In genomic region chr10:116287906-116288501, GRCh38 we compare ENCODE assay signal across 8 cellular contexts. TPM values are rescaled to one million over a fixed set of nuclear protein-coding genes. Genes with fewer than 3 reads are reported as not detected.
DNase-seq lines count a peak whose midpoint lies in the region; ATAC-seq, FAIRE-seq and TF ChIP-seq lines count a peak whose summit lies in the region.

No MANE protein-coding gene starts in this region.

- intact Hi-C loops in mammary epithelial cell (cut with micrococcal nuclease) (loop anchor here (1.0 to 5.0 kb wide), 5 partner anchors 99 to 931 kb away; no protein-coding TSS in a partner anchor), HepG2 (cut with micrococcal nuclease; ENCODE audit: unreplicated experiment) (loop anchor here (1.0 to 5.0 kb wide), 5 partner anchors 206 to 933 kb away; no protein-coding TSS in a partner anchor)

- TF ChIP-seq POLR2A in HepG2 (IDR thresholded peaks at IDR 0.05; ENCODE audit: insufficient read depth in 1 of 2, low read depth in 2 of 2, low read length in 2 of 2), result no peak

- H3K4me3 ChIP-seq in AG04450 (ENCODE audit: low read depth, low read length) (no peak overlapping the region), mammary epithelial cell (replicated peaks in 1 of 3; ENCODE audit: insufficient read depth in 1 of 3, low read depth in 2 of 3, low read length in 3 of 3) (no peak overlapping the region), HepG2 (replicated peaks in 1 of 3; ENCODE audit: insufficient read depth in 1 of 3, low read depth in 2 of 3, low read length in 3 of 3) (no peak overlapping the region)

- 86% methylated on average over 1 of the region's 1 CpG for WGBS in mammary epithelial cell (ENCODE audit: low coverage, missing lambda C conversion rate)
- WGBS in HepG2 (ENCODE audit: low lambda C conversion rate), result 0% methylated on average over 1 of the region's 1 CpG

- DNase-seq in AG04450 (ENCODE audit: low read depth, low spot score) (peak; percentile 7), NCI-H460 (ENCODE audit: extremely low read depth, low read depth) (peak; percentile 34), mammary epithelial cell (no peak), HepG2 (ENCODE audit: low spot score) (peak; percentile 18), D341Med (ENCODE audit: low spot score) (no peak)

- H3K9ac ChIP-seq in mammary epithelial cell (ENCODE audit: insufficient read depth, low read length) (no peak overlapping the region), HepG2 (ENCODE audit: insufficient read depth, low read depth, low read length) (no peak overlapping the region)

- no peak overlapping the region for H2AFZ ChIP-seq in mammary epithelial cell (ENCODE audit: low read depth, low read length)
- H2AFZ ChIP-seq in HepG2 (ENCODE audit: low read length), result no peak overlapping the region

- H3K9me3 ChIP-seq in AG04450 (ENCODE audit: control insufficient read depth, insufficient read depth, low read length) (no peaks in the 10 kb centered on the region), mammary epithelial cell (replicated peaks; ENCODE audit: insufficient read depth, low read length) (no peaks in the 10 kb centered on the region), HepG2 (ENCODE audit: low read length) (no peaks in the 10 kb centered on the region)

- H4K20me1 ChIP-seq in mammary epithelial cell (ENCODE audit: insufficient read depth, low read length), result no peaks in the 10 kb centered on the region
- H4K20me1 ChIP-seq in HepG2 (ENCODE audit: insufficient read depth, low read length), result no peaks in the 10 kb centered on the region

- H3K4me2 ChIP-seq in mammary epithelial cell (ENCODE audit: insufficient read depth, low read depth, low read length) (no peak overlapping the region), HepG2 (ENCODE audit: low read depth, low read length) (no peak overlapping the region)

- H3K27ac ChIP-seq in AG04450 (ENCODE audit: low read depth, low read length) (no peak overlapping the region), mammary epithelial cell (ENCODE audit: insufficient read depth, low read depth, low read length) (no peak overlapping the region), HepG2 (ENCODE audit: extremely low read length, insufficient read depth, low read length) (no peak overlapping the region)

- no peak for FAIRE-seq in HepG2 (lab: Jason Lieb, UNC)

- no peaks in the 10 kb centered on the region for H3K4me1 ChIP-seq in mammary epithelial cell (ENCODE audit: insufficient read depth, low read length)
- H3K4me1 ChIP-seq in HepG2 (ENCODE audit: insufficient read depth, low read length), result no peaks in the 10 kb centered on the region

- no peak for TF ChIP-seq RAD21 in HepG2 (CRISPR knock-in tag; IDR thresholded peaks at IDR 0.05)

- H3K27me3 ChIP-seq in AG04450 (ENCODE audit: control insufficient read depth, insufficient read depth, low read length) (no peaks in the 10 kb centered on the region), mammary epithelial cell (ENCODE audit: insufficient read depth, low read length) (no peaks in the 10 kb centered on the region), HepG2 (ENCODE audit: control insufficient read depth in 1 of 2, insufficient read depth in 2 of 2, low read length in 2 of 2) (no peaks in the 10 kb centered on the region)

- CTCF ChIA-PET in AG04450 (lab: Charles Lee) (interaction anchor here (0.5 to 5.7 kb wide), 59 partner anchors 8 to 1117 kb away, joined by 3 to 151 read pairs (median 4); no protein-coding TSS in a partner anchor), mammary epithelial cell (lab: Charles Lee; ENCODE audit: low non-redundant PET) (interaction anchor here (0.6 to 0.8 kb wide), 3 partner anchors 244 to 416 kb away, joined by 4 to 5 read pairs (median 4); no protein-coding TSS in a partner anchor), HepG2 (lab: Yijun Ruan, JAX; ENCODE audit: low intra/inter-chr PET ratio, low total read pairs) (interaction anchor here (1.0 to 3.3 kb wide), 4 partner anchors 262 to 856 kb away, joined by 3 to 29 read pairs (median 9); no protein-coding TSS in a partner anchor)

- TF ChIP-seq EP300 in HepG2 (IDR thresholded peaks at IDR 0.05; ENCODE audit: low read depth in 2 of 2, low read length in 2 of 2), result no peak
- no peak for TF ChIP-seq EP300 in HepG2 (CRISPR knock-in tag; IDR thresholded peaks at IDR 0.05; ENCODE audit: borderline replicate concordance)

- BruUV-seq in mammary epithelial cell (replicated peaks; lab: Mats Ljungman, UMichigan), result no TSS peak
- no TSS peak for BruUV-seq in HepG2 (replicated peaks; lab: Mats Ljungman, UMichigan)

- H3K79me2 ChIP-seq in mammary epithelial cell (ENCODE audit: insufficient read depth, low read length), result no peaks in the 10 kb centered on the region
- H3K79me2 ChIP-seq in HepG2 (ENCODE audit: insufficient read depth, low read length), result no peaks in the 10 kb centered on the region

- no peaks in the 10 kb centered on the region for H3K36me3 ChIP-seq in mammary epithelial cell (ENCODE audit: insufficient read depth, low read length)
- H3K36me3 ChIP-seq in HepG2 (replicated peaks in 1 of 2; ENCODE audit: control insufficient read depth in 1 of 2, insufficient read depth in 2 of 2, low read length in 2 of 2), result no peaks in the 10 kb centered on the region

- POLR2A ChIA-PET in AG04450 (lab: Yijun Ruan, JAX) (no interaction called here), HepG2 (lab: Yijun Ruan, JAX) (no interaction called here)

- ATAC-seq in GM18870 (IDR thresholded peaks at IDR 0.05; ENCODE audit: unreplicated experiment) (peak; percentile 63), HepG2 (peak; percentile 54), HG02763 (IDR thresholded peaks at IDR 0.05; ENCODE audit: unreplicated experiment) (no peak), HG03342 (IDR thresholded peaks at IDR 0.05; ENCODE audit: unreplicated experiment) (no peak)

- dilution Hi-C loops in mammary epithelial cell (cut with HindIII; ENCODE audit: low sequenced_read_pairs), result no loop called here

- in situ Hi-C loops in mammary epithelial cell (cut with MboI; ENCODE audit: low sequenced_read_pairs in 2 of 2), result loop anchor here (25.0 kb wide), 2 partner anchors 576 to 851 kb away; no protein-coding TSS in a partner anchor
- in situ Hi-C loops in HepG2 (cut with HindIII; ENCODE audit: extremely low pct_ligation_motif_present, low pct_unique_long_range_greater_than_20kb), result loop anchor here (10.0 kb wide), 2 partner anchors 483 to 583 kb away; no protein-coding TSS in a partner anchor

- TF ChIP-seq CTCF in AG04450 (IDR thresholded peaks at IDR 0.05; ENCODE audit: low read depth, low read length), result peak; percentile 78
- peak; percentile 70 to 72 for TF ChIP-seq CTCF in mammary epithelial cell (conservative IDR thresholded peaks at IDR 0.05 in 1 of 2, IDR thresholded peaks at IDR 0.05 in 1 of 2; ENCODE audit: extremely low read depth in 1 of 2, insufficient read depth in 1 of 2, low read depth in 1 of 2, low read length in 2 of 2)
- TF ChIP-seq CTCF in HepG2 (CRISPR knock-in tag; IDR thresholded peaks at IDR 0.05), result peak; percentile 63

RNA-seq across cellular contexts. Expression of gene GFRA1, which starts 15.0 kb away (rescaled TPM):
- polyA plus RNA-seq in AG04450 (2011; rRNA removed), result 6.8 and 7.5 TPM in 2 replicates
- 5.7 and 6.3 TPM in 2 replicates for polyA minus RNA-seq in AG04450 (2011; rRNA and poly(A)+ RNA removed)
- total RNA-seq in NCI-H460 (2014; rRNA removed; shearing (Covaris generic)), result 0.69 and 0.92 TPM in 2 replicates
- polyA plus RNA-seq in NCI-H460 (2014; cell fraction: nucleus; rRNA removed), result 0.10 and 3.3 TPM in 2 replicates
- total RNA-seq in mammary epithelial cell, result under 1 TPM in 1 of 2 donors, not detected in 1; 0.17 TPM
- polyA plus RNA-seq in mammary epithelial cell, result 0.02 TPM
- not detected for polyA minus RNA-seq in mammary epithelial cell
- not detected in 2 replicates for total RNA-seq in HepG2 (2016; rRNA removed; fragmentation: Illumina TruSeq; extraction: Trizol)
- not detected in 2 replicates for total RNA-seq in HepG2 (2016; cell fraction: cytosol; rRNA removed; fragmentation: Illumina TruSeq; extraction: Trizol; ENCODE audit: low read depth)
- not detected in 2 replicates for total RNA-seq in HepG2 (2016; cell fraction: insoluble cytoplasmic fraction; rRNA removed; fragmentation: Illumina TruSeq; extraction: Trizol)
- total RNA-seq in HepG2 (2016; cell fraction: membrane; rRNA removed; fragmentation: Illumina TruSeq; extraction: Trizol), result not detected in 2 replicates
- total RNA-seq in HepG2 (2016; cell fraction: nucleus; rRNA removed; fragmentation: Illumina TruSeq; extraction: Trizol), result not detected in 2 replicates
- polyA plus RNA-seq in HepG2 (2011; rRNA removed), result not detected in 2 replicates
- not detected in 2 replicates for polyA plus RNA-seq in HepG2 (2011; cell fraction: cytosol; rRNA removed)
- not detected in 2 replicates for polyA plus RNA-seq in HepG2 (2011; cell fraction: nucleus; rRNA removed)
- not detected in 2 replicates for polyA plus RNA-seq in HepG2 (2012)
- polyA plus RNA-seq in HepG2 (2016; cell fraction: cytosol; fragmentation: Illumina TruSeq; extraction: Trizol; ENCODE audit: low read depth), result not detected in 2 replicates
- polyA plus RNA-seq in HepG2 (2016; cell fraction: insoluble cytoplasmic fraction; fragmentation: Illumina TruSeq; extraction: Trizol; ENCODE audit: low read depth), result not detected in 2 replicates
- not detected in 2 replicates for polyA plus RNA-seq in HepG2 (2016; cell fraction: membrane; fragmentation: Illumina TruSeq; extraction: Trizol; ENCODE audit: low read depth)
- not detected in 2 replicates for polyA plus RNA-seq in HepG2 (2016; cell fraction: nucleus; fragmentation: Illumina TruSeq; extraction: Trizol; ENCODE audit: insufficient read depth, low read depth)
- polyA minus RNA-seq in HepG2 (2011; rRNA and poly(A)+ RNA removed; ENCODE audit: low replicate concordance), result not detected in 2 replicates
- polyA minus RNA-seq in HepG2 (2011; cell fraction: cytosol; rRNA and poly(A)+ RNA removed), result not detected in 2 replicates
- not detected in 2 replicates for polyA minus RNA-seq in HepG2 (2011; cell fraction: nucleus; rRNA and poly(A)+ RNA removed)

RNA-seq across cellular contexts. Expression of gene CCDC172, which starts 36.2 kb away (rescaled TPM):
- polyA plus RNA-seq in AG04450 (2011; rRNA removed) (not detected in 2 replicates), mammary epithelial cell (not detected), HepG2 (2011; rRNA removed) (not detected in 2 replicates)
- not detected in 2 replicates for polyA minus RNA-seq in AG04450 (2011; rRNA and poly(A)+ RNA removed)
- total RNA-seq in NCI-H460 (2014; rRNA removed; shearing (Covaris generic)), result not detected in 2 replicates
- not detected in 2 replicates for polyA plus RNA-seq in NCI-H460 (2014; cell fraction: nucleus; rRNA removed)
- total RNA-seq in mammary epithelial cell (not detected), HepG2 (2016; rRNA removed; fragmentation: Illumina TruSeq; extraction: Trizol) (not detected in 2 replicates)
- polyA minus RNA-seq in mammary epithelial cell, result not detected
- not detected in 2 replicates for total RNA-seq in HepG2 (2016; cell fraction: cytosol; rRNA removed; fragmentation: Illumina TruSeq; extraction: Trizol; ENCODE audit: low read depth)
- not detected in 2 replicates for total RNA-seq in HepG2 (2016; cell fraction: insoluble cytoplasmic fraction; rRNA removed; fragmentation: Illumina TruSeq; extraction: Trizol)
- total RNA-seq in HepG2 (2016; cell fraction: membrane; rRNA removed; fragmentation: Illumina TruSeq; extraction: Trizol), result not detected in 2 replicates
- total RNA-seq in HepG2 (2016; cell fraction: nucleus; rRNA removed; fragmentation: Illumina TruSeq; extraction: Trizol), result not detected in 2 replicates
- not detected in 2 replicates for polyA plus RNA-seq in HepG2 (2011; cell fraction: cytosol; rRNA removed)
- polyA plus RNA-seq in HepG2 (2011; cell fraction: nucleus; rRNA removed), result not detected in 2 replicates
- polyA plus RNA-seq in HepG2 (2012), result not detected in 2 replicates
- not detected in 2 replicates for polyA plus RNA-seq in HepG2 (2016; cell fraction: cytosol; fragmentation: Illumina TruSeq; extraction: Trizol; ENCODE audit: low read depth)
- polyA plus RNA-seq in HepG2 (2016; cell fraction: insoluble cytoplasmic fraction; fragmentation: Illumina TruSeq; extraction: Trizol; ENCODE audit: low read depth), result not detected in 2 replicates
- not detected in 2 replicates for polyA plus RNA-seq in HepG2 (2016; cell fraction: membrane; fragmentation: Illumina TruSeq; extraction: Trizol; ENCODE audit: low read depth)
- not detected in 2 replicates for polyA plus RNA-seq in HepG2 (2016; cell fraction: nucleus; fragmentation: Illumina TruSeq; extraction: Trizol; ENCODE audit: insufficient read depth, low read depth)
- polyA minus RNA-seq in HepG2 (2011; rRNA and poly(A)+ RNA removed; ENCODE audit: low replicate concordance), result not detected in 2 replicates
- polyA minus RNA-seq in HepG2 (2011; cell fraction: cytosol; rRNA and poly(A)+ RNA removed), result not detected in 2 replicates
- not detected in 2 replicates for polyA minus RNA-seq in HepG2 (2011; cell fraction: nucleus; rRNA and poly(A)+ RNA removed)

Comparison
In these comparisons a context has a peak if more than half of its experiments do, and no peak if none do; other contexts are left out.
1. DNase-seq: peak in AG04450 (single experiment), NCI-H460 (single experiment) and HepG2 (single experiment); none in mammary epithelial cell (single experiment) and D341Med (single experiment).
2. ATAC-seq: peak in GM18870 (single experiment) and HepG2 (single experiment); none in HG02763 (single experiment) and HG03342 (single experiment).
3. Peak in every context shown above with its lines, with median percentiles within 50 percentile points of each other: CTCF ChIP-seq.